Comparison of ENCODE assay signal across 16 cellular contexts in genomic region chr22:37290737-37291136, GRCh38. TPM values are rescaled to one million over a fixed set of nuclear protein-coding genes. Genes with fewer than 3 reads are reported as not detected.
A peak's percentile ranks its signal among the peaks of the same experiment; 100 is the strongest.
DNase-seq lines count a peak whose midpoint lies in the region; ATAC-seq lines count a peak whose summit lies in the region.
"Had no signal": no experiment of that assay in that cellular context is flagged by ENCODE, and none has a peak within 500 bp of the region (broad histone marks: within the 10 kb centered on the region; RNA-seq: fewer than 3 reads in every experiment).

No MANE protein-coding gene starts in this region.

- in situ Hi-C loops in GM23248 (cut with MboI), result no loop called here

- H3K4me1 Mint-ChIP-seq in activated T-helper 17 cell treated with anti-CD3 and anti-CD28 coated beads, Interleukin-2, amount 50 U/mL, for 72 hours, result peaks cover 62% of the 10 kb centered on the region
- peaks cover 62% of the 10 kb centered on the region for H3K4me1 Mint-ChIP-seq in memory B cell

- peak overlapping the region; percentile 59 for H3K27ac Mint-ChIP-seq in activated T-helper 17 cell treated with anti-CD3 and anti-CD28 coated beads, Interleukin-2, amount 50 U/mL, for 72 hours
- H3K27ac Mint-ChIP-seq in memory B cell, result peak overlapping the region; percentile 26

- no peaks in the 10 kb centered on the region for H3K36me3 ChIP-seq in GM23248 (ENCODE audit: low read depth)
- H3K36me3 ChIP-seq: adrenal gland, vagina had no signal

- H3K4me3 ChIP-seq in GM23248, result no peak overlapping the region
- H3K4me3 ChIP-seq: adrenal gland, mucosa of descending colon, vagina had no signal

- H2AFZ ChIP-seq in GM23248, result no peak overlapping the region

- H3K27ac ChIP-seq in GM23248 (no peak overlapping the region), substantia nigra (ENCODE audit: low read depth, low read length, poor library complexity, severe bottlenecking) (no peak overlapping the region)
- H3K27ac ChIP-seq: adrenal gland, C4-2B, vagina had no signal

- ATAC-seq in activated T-helper 17 cell treated with anti-CD3 and anti-CD28 coated beads, Interleukin-2, amount 50 U/mL, for 72 hours (replicated peaks), result no peak
- ATAC-seq in memory B cell (ENCODE audit: low read depth) (no peak), HG03439 (IDR thresholded peaks at IDR 0.05; ENCODE audit: unreplicated experiment) (no peak), HG03378 (IDR thresholded peaks at IDR 0.05; ENCODE audit: unreplicated experiment) (no peak)
- ATAC-seq: activated CD8-positive, alpha-beta memory T cell treated with anti-CD3 and anti-CD28 coated beads, Interleukin-2, amount 10 ng/mL, durations not matched to agents 7 days and 5 days; esophagus mucosa; mucosa of descending colon had no signal

- no peaks in the 10 kb centered on the region for H4K20me1 ChIP-seq in GM23248 (ENCODE audit: insufficient read depth)

- H3K4me3 Mint-ChIP-seq in activated T-helper 17 cell treated with anti-CD3 and anti-CD28 coated beads, Interleukin-2, amount 50 U/mL, for 72 hours, result peak overlapping the region; percentile 48
- H3K4me3 Mint-ChIP-seq in memory B cell, result no peak overlapping the region
- H3K4me3 Mint-ChIP-seq: activated CD8-positive, alpha-beta memory T cell treated with anti-CD3 and anti-CD28 coated beads, Interleukin-2, amount 10 ng/mL, durations not matched to agents 7 days and 5 days had no signal

- H3K9me2 ChIP-seq in GM23248 (ENCODE audit: insufficient read depth), result no peaks in the 10 kb centered on the region

- no peak overlapping the region for H3K4me2 ChIP-seq in GM23248 (ENCODE audit: unreplicated experiment)

- 8 to 11% methylated on average over 7 of the region's 7 CpGs for WGBS in GM23248 (ENCODE audit: low coverage in 1 of 2, low lambda C conversion rate in 2 of 2, missing lambda C conversion rate in 2 of 2), 2 experiments

- H3K79me2 ChIP-seq in GM23248 (ENCODE audit: insufficient read depth), result no peaks in the 10 kb centered on the region

- no peaks in the 10 kb centered on the region for H3K27me3 Mint-ChIP-seq in activated T-helper 17 cell treated with anti-CD3 and anti-CD28 coated beads, Interleukin-2, amount 50 U/mL, for 72 hours
- no peaks in the 10 kb centered on the region for H3K27me3 Mint-ChIP-seq in memory B cell
- H3K27me3 Mint-ChIP-seq: activated CD8-positive, alpha-beta memory T cell treated with anti-CD3 and anti-CD28 coated beads, Interleukin-2, amount 10 ng/mL, durations not matched to agents 7 days and 5 days had no signal

- H3K9me3 ChIP-seq in GM23248 (ENCODE audit: low read depth), result no peaks in the 10 kb centered on the region
- H3K9me3 ChIP-seq: adrenal gland, mucosa of descending colon, vagina had no signal

- H3K9me3 Mint-ChIP-seq in activated T-helper 17 cell treated with anti-CD3 and anti-CD28 coated beads, Interleukin-2, amount 50 U/mL, for 72 hours, result no peaks in the 10 kb centered on the region
- peaks cover 3% of the 10 kb centered on the region for H3K9me3 Mint-ChIP-seq in memory B cell

- DNase-seq in AG08396 (ENCODE audit: low spot score) (peak; percentile 67), GM23248 (peak; percentile 86), memory B cell (ENCODE audit: low spot score in 2 of 2) (no peak), substantia nigra (lab: John Stamatoyannopoulos, UW) (no peak), SK-N-DZ (ENCODE audit: low spot score) (no peak)
- DNase-seq: activated CD8-positive, alpha-beta memory T cell treated with anti-CD3 and anti-CD28 coated beads, Interleukin-2, amount 10 ng/mL, durations not matched to agents 7 days and 5 days; mucosa of descending colon; stimulated activated CD4-positive, alpha-beta T cell treated with anti-CD3 and anti-CD28 coated beads, Interleukin-1b, Interleukin-23, amount 100 ng/mL, for 48 hours had no signal

- H3K4me1 ChIP-seq in GM23248 (ENCODE audit: insufficient read depth), result peaks cover 10% of the 10 kb centered on the region; the same call in 1 of the 2 replicates
- H3K4me1 ChIP-seq: adrenal gland, vagina had no signal

- no peaks in the 10 kb centered on the region for H3K27me3 ChIP-seq in GM23248 (replicated peaks; ENCODE audit: insufficient read depth)
- H3K27me3 ChIP-seq: adrenal gland, vagina had no signal

- H3K36me3 Mint-ChIP-seq in activated T-helper 17 cell treated with anti-CD3 and anti-CD28 coated beads, Interleukin-2, amount 50 U/mL, for 72 hours (ENCODE audit: low read depth), result peaks cover 93% of the 10 kb centered on the region
- H3K36me3 Mint-ChIP-seq in memory B cell, result peaks cover 64% of the 10 kb centered on the region

- H3K9ac ChIP-seq in GM23248, result no peak overlapping the region

- peaks cover 13% of the 10 kb centered on the region for H3F3A ChIP-seq in GM23248 (ENCODE audit: insufficient read depth)

RNA-seq across cellular contexts. Expression of gene CYTH4, which starts 8.4 kb away (rescaled TPM):
- not detected in 2 replicates for total RNA-seq in GM23248 (2014; rRNA removed; shearing (Covaris generic))
- not detected in 2 replicates for polyA plus RNA-seq in GM23248 (2016; fragmentation: Nextera tagmentation; extraction: Ambion mirVana)
- total RNA-seq in activated T-helper 17 cell treated with anti-CD3 and anti-CD28 coated beads, Interleukin-2, amount 50 U/mL, for 72 hours, result 100 to 1,000 TPM in 1 of 2 donors, 10 to 100 TPM in 1; 53.7 to 124 TPM
- not detected in 2 replicates for polyA plus RNA-seq in SK-N-DZ (2014; cell fraction: cytosol; rRNA removed)
- not detected in 2 replicates for polyA plus RNA-seq in SK-N-DZ (2014; cell fraction: nucleus; rRNA removed)

RNA-seq across cellular contexts. Expression of gene RAC2, which starts 46.7 kb away (rescaled TPM):
- total RNA-seq in GM23248 (2014; rRNA removed; shearing (Covaris generic)), result 32.8 and 35.1 TPM in 2 replicates
- 34.9 and 36.3 TPM in 2 replicates for polyA plus RNA-seq in GM23248 (2016; fragmentation: Nextera tagmentation; extraction: Ambion mirVana)
- total RNA-seq in activated T-helper 17 cell treated with anti-CD3 and anti-CD28 coated beads, Interleukin-2, amount 50 U/mL, for 72 hours, result 1,000 to 10,000 TPM in 1 of 2 donors, 100 to 1,000 TPM in 1; 674 to 1,069 TPM
- 0.44 and 0.71 TPM in 2 replicates for polyA plus RNA-seq in SK-N-DZ (2014; cell fraction: cytosol; rRNA removed)
- not detected in 2 replicates for polyA plus RNA-seq in SK-N-DZ (2014; cell fraction: nucleus; rRNA removed)
- total RNA-seq: SK-MEL-5 had no signal

Comparison
In these comparisons a context has a peak if more than half of its experiments do, and no peak if none do; other contexts are left out.
1. DNase-seq: peak in AG08396 (single experiment) and GM23248 (single experiment); none in memory B cell (0 of 2), substantia nigra (0 of 49) and SK-N-DZ (single experiment).
2. RNA of gene CYTH4, which starts 8.4 kb away (total RNA-seq): 53.7 to 124 TPM in activated T-helper 17 cell treated with anti-CD3 and anti-CD28 coated beads, Interleukin-2, amount 50 U/mL, for 72 hours; not detected in GM23248; every median in the first group is over 10 times any median in the second.
3. RNA of gene RAC2, which starts 46.7 kb away (total RNA-seq): 674 to 1,069 TPM in activated T-helper 17 cell treated with anti-CD3 and anti-CD28 coated beads, Interleukin-2, amount 50 U/mL, for 72 hours; 32.8 to 35.1 TPM in GM23248; every median in the first group is over 10 times any median in the second.